9 cellular contexts compared by ENCODE assay signal in genomic region chr21:38323721-38324591, GRCh38.
DNase-seq lines count a peak whose midpoint lies in the region; ATAC-seq and TF ChIP-seq lines count a peak whose summit lies in the region.
"Had no signal": no experiment of that assay in that cellular context is flagged by ENCODE, and none has a peak within 500 bp of the region (broad histone marks: within the 10 kb centered on the region; RNA-seq: fewer than 3 reads in every experiment).

No MANE protein-coding gene starts in this region.

- H3K36me3 Mint-ChIP-seq in WTC11: no peaks in the 10 kb centered on the region
- no peaks in the 10 kb centered on the region for H3K36me3 Mint-ChIP-seq in type B pancreatic cell

- TF ChIP-seq CTCF in WTC11 (IDR thresholded peaks at IDR 0.05) (no peak), type B pancreatic cell (conservative IDR thresholded peaks at IDR 0.05) (no peak)

- H3K27ac Mint-ChIP-seq in WTC11: peak overlapping the region; percentile 85
- no peak overlapping the region for H3K27ac Mint-ChIP-seq in type B pancreatic cell

- ATAC-seq in WTC11 (peak; percentile 95), GM18861 (IDR thresholded peaks at IDR 0.05; ENCODE audit: unreplicated experiment) (no peak), GM21367 (IDR thresholded peaks at IDR 0.05; ENCODE audit: unreplicated experiment) (no peak)

- H3K4me3 Mint-ChIP-seq in WTC11 (peak overlapping the region; percentile 8; the same call in 1 of the 2 replicates), type B pancreatic cell (no peak overlapping the region)
- H3K4me3 Mint-ChIP-seq: central memory CD8-positive, alpha-beta T cell had no signal

- POLR2A ChIA-PET in WTC11 (lab: Charles Lee): no interaction called here

- peak; percentile 97 for DNase-seq in EH (ENCODE audit: low read depth)
- DNase-seq in NCI-H1092 (lab: John Stamatoyannopoulos, UW): peak; percentile 68
- no peak for DNase-seq in WTC11 (ENCODE audit: low spot score)
- peak; percentile 94 for DNase-seq in left kidney (ENCODE audit: low read depth, low spot score)
- no peak for DNase-seq in NCI-H2081 treated with DMSO at 0.1 percent for 48 hours (lab: John Stamatoyannopoulos, UW)
- no peak for DNase-seq in type B pancreatic cell (ENCODE audit: extremely low spot score, unreplicated experiment)

- CTCF ChIA-PET in WTC11 (lab: Charles Lee): interaction anchor here (0.6 to 1.8 kb wide), 3 partner anchors 49 to 153 kb away, joined by 3 to 6 read pairs (median 4); no protein-coding TSS in a partner anchor

- H3K9me3 Mint-ChIP-seq in WTC11 (peaks cover 4% of the 10 kb centered on the region; the same call in 1 of the 2 replicates), type B pancreatic cell (peaks cover 5% of the 10 kb centered on the region)
- H3K9me3 Mint-ChIP-seq: central memory CD8-positive, alpha-beta T cell had no signal

- H3K4me1 Mint-ChIP-seq in WTC11 (peaks cover 29% of the 10 kb centered on the region), type B pancreatic cell (ENCODE audit: unreplicated experiment) (peaks cover 20% of the 10 kb centered on the region)
- H3K4me1 Mint-ChIP-seq: central memory CD8-positive, alpha-beta T cell had no signal

- H3K27me3 Mint-ChIP-seq in WTC11 (ENCODE audit: low read depth): peaks cover 5% of the 10 kb centered on the region; the same call in 1 of the 2 replicates
- peaks cover 3% of the 10 kb centered on the region for H3K27me3 Mint-ChIP-seq in type B pancreatic cell
- H3K27me3 Mint-ChIP-seq: central memory CD8-positive, alpha-beta T cell had no signal

TF ChIP-seq in WTC11, 78 proteins besides CTCF, POLR2A, EP300 and RAD21:
- TF ChIP-seq TCF7 (CRISPR knock-in tag; IDR thresholded peaks at IDR 0.05; ENCODE audit: low read depth) (no peak), SMAD4 (CRISPR knock-in tag; IDR thresholded peaks at IDR 0.05) (no peak)

Comparison
In these comparisons a context has a peak if more than half of its experiments do, and no peak if none do; other contexts are left out.
1. DNase-seq: peak in EH (single experiment), NCI-H1092 (single experiment) and left kidney (single experiment); none in WTC11 (single experiment), NCI-H2081 treated with DMSO at 0.1 percent for 48 hours (single experiment) and type B pancreatic cell (single experiment).